In genomic region chr3:141561426-141562034, GRCh38 we compare ENCODE assay signal across 9 cellular contexts.
A peak's percentile ranks its signal among the peaks of the same experiment; 100 is the strongest.
DNase-seq lines count a peak whose midpoint lies in the region; ATAC-seq and TF ChIP-seq lines count a peak whose summit lies in the region.
"Had no signal": no experiment of that assay in that cellular context is flagged by ENCODE, and none has a peak within 500 bp of the region (broad histone marks: within the 10 kb centered on the region; RNA-seq: fewer than 3 reads in every experiment).

No MANE protein-coding gene starts in this region.

- peaks cover 6% of the 10 kb centered on the region for H3K4me1 Mint-ChIP-seq in CD14-positive monocyte
- H3K4me1 Mint-ChIP-seq in activated CD8-positive, alpha-beta T cell treated with anti-CD3 and anti-CD28 coated beads for 36 hours (ENCODE audit: low read depth): peaks cover 26% of the 10 kb centered on the region
- H3K4me1 Mint-ChIP-seq in activated T-helper 2 cell treated with anti-CD3 and anti-CD28 coated beads, Interferon-gamma antibody, Interleukin-2, Interleukin-4, amounts not matched to agents 10 μg/mL and 5 μg/mL and 100 μg/mL, durations not matched to agents 14 hours and 24 hours and 36 hours (ENCODE audit: low read depth): peaks cover 12% of the 10 kb centered on the region

- no peak overlapping the region for H3K4me3 Mint-ChIP-seq in CD14-positive monocyte
- H3K4me3 Mint-ChIP-seq in activated CD8-positive, alpha-beta T cell treated with anti-CD3 and anti-CD28 coated beads for 36 hours: no peak overlapping the region
- H3K4me3 Mint-ChIP-seq in activated T-helper 2 cell treated with anti-CD3 and anti-CD28 coated beads, Interferon-gamma antibody, Interleukin-2, Interleukin-4, amounts not matched to agents 10 μg/mL and 5 μg/mL and 100 μg/mL, durations not matched to agents 14 hours and 24 hours and 36 hours (ENCODE audit: low read depth): no peak overlapping the region
- H3K4me3 Mint-ChIP-seq: T-helper 1 cell treated with Interleukin-12 subunit alpha and Interleukin-12 subunit beta and Interleukin-4 antibody, amounts not matched to agents 30 μg/mL and 1 μg/mL, for 36 hours had no signal

- DNase-seq in CD14-positive monocyte (ENCODE audit: low spot score) (no peak), NCI-H2227 treated with DMSO at 0.1 percent for 48 hours (lab: John Stamatoyannopoulos, UW) (peak; percentile 12), globus pallidus (ENCODE audit: low spot score) (peak; percentile 63), pulmonary artery endothelial cell (ENCODE audit: low read depth, low spot score) (peak; percentile 19), NCI-H187 treated with DMSO at 0.1 percent for 48 hours (lab: John Stamatoyannopoulos, UW) (no peak)
- DNase-seq in activated CD8-positive, alpha-beta T cell treated with anti-CD3 and anti-CD28 coated beads for 36 hours: peak; percentile 45
- DNase-seq in activated T-helper 2 cell treated with anti-CD3 and anti-CD28 coated beads, Interferon-gamma antibody, Interleukin-2, Interleukin-4, amounts not matched to agents 10 μg/mL and 5 μg/mL and 100 μg/mL, durations not matched to agents 14 hours and 24 hours and 36 hours (ENCODE audit: low spot score): no peak

- intact Hi-C loops in CD14-positive monocyte (cut with micrococcal nuclease): loop anchor here (2.0 to 10.0 kb wide), 4 partner anchors 84 to 247 kb away; no protein-coding TSS in a partner anchor
- intact Hi-C loops in activated CD8-positive, alpha-beta T cell treated with anti-CD3 and anti-CD28 coated beads for 36 hours (cut with micrococcal nuclease): loop anchor here (1.0 to 10.0 kb wide), 3 partner anchors 87 to 257 kb away; no protein-coding TSS in a partner anchor
- intact Hi-C loops in activated T-helper 2 cell treated with anti-CD3 and anti-CD28 coated beads, Interferon-gamma antibody, Interleukin-2, Interleukin-4, amounts not matched to agents 10 μg/mL and 5 μg/mL and 100 μg/mL, durations not matched to agents 14 hours and 24 hours and 36 hours (cut with micrococcal nuclease): loop anchor here (1.0 to 2.0 kb wide), 3 partner anchors 87 to 251 kb away; no protein-coding TSS in a partner anchor

- peaks cover 34 to 54% of the 10 kb centered on the region in 2 donors for H3K36me3 Mint-ChIP-seq in CD14-positive monocyte
- H3K36me3 Mint-ChIP-seq in activated CD8-positive, alpha-beta T cell treated with anti-CD3 and anti-CD28 coated beads for 36 hours (ENCODE audit: low read depth): peaks cover 29% of the 10 kb centered on the region
- H3K36me3 Mint-ChIP-seq in activated T-helper 2 cell treated with anti-CD3 and anti-CD28 coated beads, Interferon-gamma antibody, Interleukin-2, Interleukin-4, amounts not matched to agents 10 μg/mL and 5 μg/mL and 100 μg/mL, durations not matched to agents 14 hours and 24 hours and 36 hours (ENCODE audit: low read depth): peaks cover 46% of the 10 kb centered on the region

- CTCF ChIA-PET in activated CD8-positive, alpha-beta T cell treated with anti-CD3 and anti-CD28 coated beads for 36 hours (lab: Charles Lee): interaction anchor here (0.7 to 12.2 kb wide), 44 partner anchors 9 to 284 kb away, joined by 3 to 265 read pairs (median 4); partner anchors contain the start of gene RASA2

- ATAC-seq in activated CD8-positive, alpha-beta T cell treated with anti-CD3 and anti-CD28 coated beads for 36 hours: peak; percentile 60

- peaks cover 0 to 1% (median 0%) of the 10 kb centered on the region in 3 donors for H3K27me3 Mint-ChIP-seq in CD14-positive monocyte (ENCODE audit: low read depth in 3 of 3)
- H3K27me3 Mint-ChIP-seq in activated CD8-positive, alpha-beta T cell treated with anti-CD3 and anti-CD28 coated beads for 36 hours: no peaks in the 10 kb centered on the region
- no peaks in the 10 kb centered on the region for H3K27me3 Mint-ChIP-seq in activated T-helper 2 cell treated with anti-CD3 and anti-CD28 coated beads, Interferon-gamma antibody, Interleukin-2, Interleukin-4, amounts not matched to agents 10 μg/mL and 5 μg/mL and 100 μg/mL, durations not matched to agents 14 hours and 24 hours and 36 hours (ENCODE audit: low read depth)

- POLR2A ChIA-PET in activated CD8-positive, alpha-beta T cell treated with anti-CD3 and anti-CD28 coated beads for 36 hours (lab: Charles Lee): interaction anchor here (1.0 to 2.2 kb wide), 3 partner anchors 73 to 87 kb away, joined by 3 to 9 read pairs (median 3); no protein-coding TSS in a partner anchor

- H3K9me3 Mint-ChIP-seq in CD14-positive monocyte: peaks cover 0 to 3% (median 0%) of the 10 kb centered on the region in 7 donors
- no peaks in the 10 kb centered on the region for H3K9me3 Mint-ChIP-seq in activated CD8-positive, alpha-beta T cell treated with anti-CD3 and anti-CD28 coated beads for 36 hours
- no peaks in the 10 kb centered on the region for H3K9me3 Mint-ChIP-seq in activated T-helper 2 cell treated with anti-CD3 and anti-CD28 coated beads, Interferon-gamma antibody, Interleukin-2, Interleukin-4, amounts not matched to agents 10 μg/mL and 5 μg/mL and 100 μg/mL, durations not matched to agents 14 hours and 24 hours and 36 hours
- H3K9me3 Mint-ChIP-seq: T-helper 1 cell treated with Interleukin-12 subunit alpha and Interleukin-12 subunit beta and Interleukin-4 antibody, amounts not matched to agents 30 μg/mL and 1 μg/mL, for 36 hours had no signal

- H3K27ac Mint-ChIP-seq in CD14-positive monocyte: peak overlapping the region in 1 of 7 donors; percentile 36
- H3K27ac Mint-ChIP-seq in activated CD8-positive, alpha-beta T cell treated with anti-CD3 and anti-CD28 coated beads for 36 hours: peak overlapping the region; percentile 63
- H3K27ac Mint-ChIP-seq in activated T-helper 2 cell treated with anti-CD3 and anti-CD28 coated beads, Interferon-gamma antibody, Interleukin-2, Interleukin-4, amounts not matched to agents 10 μg/mL and 5 μg/mL and 100 μg/mL, durations not matched to agents 14 hours and 24 hours and 36 hours: no peak overlapping the region

- TF ChIP-seq CTCF in CD14-positive monocyte (IDR thresholded peaks at IDR 0.05) (peak; percentile 98), GM12874 (IDR thresholded peaks at IDR 0.05; ENCODE audit: insufficient read depth, low read depth, low read length) (peak; percentile 80)
- TF ChIP-seq CTCF in activated CD8-positive, alpha-beta T cell treated with anti-CD3 and anti-CD28 coated beads for 36 hours (IDR thresholded peaks at IDR 0.05): peak; percentile 98

Comparison
In these comparisons a context has a peak if more than half of its experiments do, and no peak if none do; other contexts are left out.
1. DNase-seq: peak in NCI-H2227 treated with DMSO at 0.1 percent for 48 hours (single experiment), activated CD8-positive, alpha-beta T cell treated with anti-CD3 and anti-CD28 coated beads for 36 hours (single experiment), globus pallidus (single experiment) and pulmonary artery endothelial cell (single experiment); none in CD14-positive monocyte (single experiment), NCI-H187 treated with DMSO at 0.1 percent for 48 hours (single experiment) and activated T-helper 2 cell treated with anti-CD3 and anti-CD28 coated beads, Interferon-gamma antibody, Interleukin-2, Interleukin-4, amounts not matched to agents 10 μg/mL and 5 μg/mL and 100 μg/mL, durations not matched to agents 14 hours and 24 hours and 36 hours (single experiment).
2. Peak in every context shown above with its lines, with median percentiles within 50 percentile points of each other: CTCF ChIP-seq.